In genomic region chr15:96321422-96322391, GRCh38 we compare ENCODE assay signal across 8 cellular contexts. TPM values are rescaled to one million over a fixed set of nuclear protein-coding genes. Genes with fewer than 3 reads are reported as not detected.
A peak's percentile ranks its signal among the peaks of the same experiment; 100 is the strongest.
DNase-seq lines count a peak whose midpoint lies in the region; ATAC-seq and TF ChIP-seq lines count a peak whose summit lies in the region.

No MANE protein-coding gene starts in this region.

- no peak overlapping the region for H4K8ac ChIP-seq in H9 (replicated peaks; ENCODE audit: insufficient read length, low read depth, low read length)

- H4K91ac ChIP-seq in H9 (ENCODE audit: insufficient read length, low read depth, low read length) = no peak overlapping the region

- peak; percentile 45 for DNase-seq in H9
- DNase-seq in colonic mucosa = peak; percentile 19
- DNase-seq in 8988T = no peak
- no peak for DNase-seq in NCI-H2107 (lab: John Stamatoyannopoulos, UW)

- H4K20me1 ChIP-seq in H9 (ENCODE audit: control insufficient read depth, insufficient read depth, insufficient read length) = no peaks in the 10 kb centered on the region

- H2AK5ac ChIP-seq in H9 (ENCODE audit: insufficient read length, low read length) = no peak overlapping the region

- H2BK5ac ChIP-seq in H9 (ENCODE audit: insufficient read length, low read length) = no peak overlapping the region

- H3K4me1 ChIP-seq in H9 (ENCODE audit: insufficient read depth, low read length) = 0 out of 2 replicates have a peak, but pooled peaks cover 3% of the 10 kb centered on the region
- H3K4me1 ChIP-seq in colonic mucosa = no peaks in the 10 kb centered on the region
- peaks cover 37% of the 10 kb centered on the region for H3K4me1 ChIP-seq in stomach smooth muscle (ENCODE audit: control insufficient read depth, insufficient read depth, low read length)

- H3K4me2 ChIP-seq in H9 (ENCODE audit: insufficient read depth, insufficient read length, low read length) = peak overlapping the region; percentile 23

- no peak overlapping the region for H3K9ac ChIP-seq in H9 (ENCODE audit: extremely low read depth, insufficient read length, low read length)
- H3K9ac ChIP-seq in colonic mucosa (ENCODE audit: low read depth in 2 of 2, low read length in 2 of 2) = peak overlapping the region; percentile 51 to 69
- H3K9ac ChIP-seq in stomach smooth muscle (ENCODE audit: low read length in 2 of 2) = peak overlapping the region; percentile 92

- H3K4me3 Mint-ChIP-seq in H9 = peak overlapping the region; percentile 27 to 83; a peak in 4 of 5 replicates

- no peak overlapping the region for H3K14ac ChIP-seq in H9 (ENCODE audit: insufficient read depth, low read length)

- intact Hi-C loops in colonic mucosa (cut with DNase I) = loop anchor here (10.0 kb wide), 1 partner anchor 913 kb away; no protein-coding TSS in a partner anchor

- H3K4ac ChIP-seq in H9 (ENCODE audit: low read depth, low read length) = no peak overlapping the region

- no peak for ATAC-seq in GM19351 (IDR thresholded peaks at IDR 0.05; ENCODE audit: unreplicated experiment)
- ATAC-seq in HG03378 (IDR thresholded peaks at IDR 0.05; ENCODE audit: unreplicated experiment) = no peak

- no peak overlapping the region for H2BK15ac ChIP-seq in H9 (ENCODE audit: low read depth, low read length)

- H3K79me2 ChIP-seq in H9 (ENCODE audit: insufficient read depth, low read length) = no peaks in the 10 kb centered on the region

- H3K36me3 Mint-ChIP-seq in H9 (ENCODE audit: insufficient read depth in 1 of 3, low read depth in 3 of 3) = no peaks in the 10 kb centered on the region

- no peaks in the 10 kb centered on the region for H3K36me3 ChIP-seq in colonic mucosa
- H3K36me3 ChIP-seq in stomach smooth muscle (ENCODE audit: control insufficient read depth in 2 of 2, insufficient read depth in 2 of 2, low read length in 2 of 2) = no peaks in the 10 kb centered on the region

- no peak overlapping the region for H3K27ac ChIP-seq in H9 (ENCODE audit: insufficient read length, low read depth, low read length)
- peak overlapping the region; percentile 63 for H3K27ac ChIP-seq in colonic mucosa
- peak overlapping the region; percentile 73 for H3K27ac ChIP-seq in layer of hippocampus (ENCODE audit: low read depth, low read length)
- peak overlapping the region; percentile 98 for H3K27ac ChIP-seq in stomach smooth muscle (ENCODE audit: low read length)

- H3K9me3 ChIP-seq in H9 (ENCODE audit: control insufficient read depth, low read depth, low read length) = no peaks in the 10 kb centered on the region
- H3K9me3 ChIP-seq in colonic mucosa = no peaks in the 10 kb centered on the region
- no peaks in the 10 kb centered on the region for H3K9me3 ChIP-seq in stomach smooth muscle (ENCODE audit: control insufficient read depth in 2 of 2, low read length in 2 of 2)

- peaks cover 0 to 5% of the 10 kb centered on the region in 2 experiments; a peak in 2 of 5 replicates for H3K9me3 Mint-ChIP-seq in H9

- H3K27me3 Mint-ChIP-seq in H9 (ENCODE audit: low read depth) = peaks cover 100% of the 10 kb centered on the region

- H3K4me3 ChIP-seq in colonic mucosa (peak overlapping the region; percentile 24), stomach smooth muscle (ENCODE audit: low read length in 2 of 2) (peak overlapping the region; percentile 87 to 97)

- no peaks in the 10 kb centered on the region for H3K79me1 ChIP-seq in H9 (ENCODE audit: insufficient read depth, low read depth, low read length, poor library complexity, severe bottlenecking)

- H2BK12ac ChIP-seq in H9 (ENCODE audit: insufficient read length, low read depth, low read length) = no peak overlapping the region

- no peak overlapping the region for H4K5ac ChIP-seq in H9 (ENCODE audit: insufficient read length, low read depth, low read length)

- TF ChIP-seq CTCF in H9 (conservative IDR thresholded peaks at IDR 0.05) (no peak), colonic mucosa (IDR thresholded peaks at IDR 0.05) (no peak)

- no peak overlapping the region for H3K23ac ChIP-seq in H9 (ENCODE audit: insufficient read length, low read depth, low read length)

- H2AFZ ChIP-seq in H9 (ENCODE audit: low read length) = no peak overlapping the region

- H3K27ac Mint-ChIP-seq in H9 = no peak overlapping the region

- peaks cover 11 to 50% of the 10 kb centered on the region in 2 experiments for H3K4me1 Mint-ChIP-seq in H9

- H2BK20ac ChIP-seq in H9 (ENCODE audit: low read depth, low read length, poor library complexity, severe bottlenecking) = no peak overlapping the region

- no peak overlapping the region for H3K18ac ChIP-seq in H9 (ENCODE audit: insufficient read length, low read depth, low read length)

- H3K27me3 ChIP-seq in H9 (ENCODE audit: insufficient read depth, low read length) (peaks cover 69% of the 10 kb centered on the region), colonic mucosa (peaks cover 52% of the 10 kb centered on the region), layer of hippocampus (ENCODE audit: control insufficient read depth, insufficient read depth, low read length) (peaks cover 29% of the 10 kb centered on the region), stomach smooth muscle (ENCODE audit: control insufficient read depth in 1 of 2, insufficient read depth in 2 of 2, low read length in 2 of 2) (no peaks in the 10 kb centered on the region)

- no peak overlapping the region for H3K56ac ChIP-seq in H9 (ENCODE audit: insufficient read length, low read depth, low read length)

- no CpG with 5 or more reads among the region's 67 CpGs for WGBS in H9 (ENCODE audit: extremely low coverage, insufficient read length, low lambda C conversion rate)

- no peak overlapping the region for H2BK120ac ChIP-seq in H9 (ENCODE audit: low read depth, low read length, poor library complexity, severe bottlenecking)

- H3T11ph ChIP-seq in H9 (ENCODE audit: low read length) = no peak overlapping the region

- H3K23me2 ChIP-seq in H9 (ENCODE audit: insufficient read length, low read depth, low read length, poor library complexity, severe bottlenecking) = peaks cover 12% of the 10 kb centered on the region

RNA-seq across cellular contexts. Expression of gene NR2F2, which starts 8.8 kb away (rescaled TPM):
- total RNA-seq in H9 (2021) (0.24 TPM in 1 of 2 replicates, not detected in the other), colonic mucosa (10 to 100 TPM; 25.7 to 35.0 TPM)

Comparison
In these comparisons a context has a peak if more than half of its experiments do, and no peak if none do; other contexts are left out.
1. DNase-seq: peak in H9 (single experiment) and colonic mucosa (single experiment); none in 8988T (single experiment) and NCI-H2107 (single experiment).
2. RNA of gene NR2F2, which starts 8.8 kb away (total RNA-seq): 25.7 to 35.0 TPM in colonic mucosa; 0.24 TPM in H9; every median in the first group is over 10 times any median in the second.